In genomic region chr6:24589334-24589733, GRCh38 we compare ENCODE assay signal across 35 cellular contexts. TPM values are rescaled to one million over a fixed set of nuclear protein-coding genes. Genes with fewer than 3 reads are reported as not detected.
"Had no signal": no experiment of that assay in that cellular context is flagged by ENCODE, and none has a peak within 500 bp of the region (broad histone marks: within the 10 kb centered on the region; RNA-seq: fewer than 3 reads in every experiment).

No MANE protein-coding gene starts in this region.

- H3K4me1 ChIP-seq: ascending aorta had no signal

- FAIRE-seq: bronchial epithelial cell, frontal cortex had no signal

- H3K4me1 Mint-ChIP-seq: activated B cell treated with CpG ODN at 0.5 μM for 24 hours; activated CD8-positive, alpha-beta memory T cell treated with anti-CD3 and anti-CD28 coated beads, Interleukin-2, amount 10 ng/mL, durations not matched to agents 7 days and 5 days; activated naive CD4-positive, alpha-beta T cell treated with anti-CD3 and anti-CD28 coated beads, Interleukin-2, amount 10 ng/mL, durations not matched to agents 7 days and 5 days; activated naive CD8-positive, alpha-beta T cell treated with anti-CD3 and anti-CD28 coated beads, Interleukin-2, amount 10 ng/mL, durations not matched to agents 7 days and 5 days; central memory CD8-positive, alpha-beta T cell; T-cell had no signal

- H3K9me3 ChIP-seq: ascending aorta had no signal

- H3K27ac ChIP-seq: ascending aorta, brain microvascular endothelial cell, coronary artery, dorsolateral prefrontal cortex, WERI-Rb-1 had no signal

- DNase-seq: activated B cell treated with CpG ODN at 0.5 μM for 24 hours; activated CD4-positive, alpha-beta T cell treated with anti-CD3 and anti-CD28 coated beads for 48 hours; activated CD4-positive, alpha-beta T cell treated with anti-CD3 and anti-CD28 coated beads, Interleukin-2, amount 50 U/mL, for 1 hour; activated CD4-positive, alpha-beta T cell treated with anti-CD3 and anti-CD28 coated beads, Interleukin-2, amount 50 U/mL, for 48 hours; activated CD8-positive, alpha-beta memory T cell treated with anti-CD3 and anti-CD28 coated beads, Interleukin-2, amount 10 ng/mL, durations not matched to agents 7 days and 5 days; activated CD8-positive, alpha-beta memory T cell treated with anti-CD3 and anti-CD28 coated beads, Interleukin-2, amount 50 U/mL, for 4 hours; activated CD8-positive, alpha-beta T cell treated with anti-CD3 and anti-CD28 coated beads, Interleukin-2, amount 10 ng/mL, durations not matched to agents 7 days and 5 days; activated effector memory CD4-positive, alpha-beta T cell treated with anti-CD3 and anti-CD28 coated beads, Interleukin-2, amount 50 U/mL, for 16 hours; activated naive CD4-positive, alpha-beta T cell; activated naive CD4-positive, alpha-beta T cell treated with anti-CD3 and anti-CD28 coated beads, Interleukin-2, amount 10 ng/mL, durations not matched to agents 7 days and 5 days; activated naive CD8-positive, alpha-beta T cell treated with anti-CD3 and anti-CD28 coated beads, Interleukin-2, amount 10 ng/mL, durations not matched to agents 7 days and 5 days; activated T-cell treated with anti-CD3 and anti-CD28 coated beads, Interleukin-2, amount 50 U/mL, for 1 hour; activated T-cell treated with anti-CD3 and anti-CD28 coated beads, Interleukin-2, amount 50 U/mL, for 48 hours; brain microvascular endothelial cell; dorsolateral prefrontal cortex; effector memory CD4-positive, alpha-beta T cell; endodermal cell; foreskin fibroblast; head of caudate nucleus; T-cell; T1000; WERI-Rb-1 had no signal

- H3K9me3 Mint-ChIP-seq: activated B cell treated with CpG ODN at 0.5 μM for 24 hours; activated naive CD4-positive, alpha-beta T cell treated with anti-CD3 and anti-CD28 coated beads, Interleukin-2, amount 10 ng/mL, durations not matched to agents 7 days and 5 days; activated naive CD4-positive, alpha-beta T cell treated with anti-CD3 and anti-CD28 coated beads, Interleukin-2, amount 50 U/mL, for 72 hours; activated naive CD8-positive, alpha-beta T cell treated with anti-CD3 and anti-CD28 coated beads, Interleukin-2, amount 10 ng/mL, durations not matched to agents 7 days and 5 days; activated T-helper 1 cell treated with anti-CD3 and anti-CD28 coated beads, Interleukin-12 subunit alpha, Interleukin-12 subunit beta, Interleukin-2, Interleukin-4 antibody, amounts not matched to agents 30 ng/mL and 10 ng/mL and 1 ng/mL, durations not matched to agents 14 hours and 24 hours and 36 hours; activated T-helper 2 cell treated with anti-CD3 and anti-CD28 coated beads, Interferon-gamma antibody, Interleukin-2, Interleukin-4, amounts not matched to agents 10 μg/mL and 5 μg/mL and 100 μg/mL, durations not matched to agents 14 hours and 24 hours and 36 hours; central memory CD8-positive, alpha-beta T cell; dendritic cell treated with granulocyte-macrophage colony-stimulating factor and Interleukin-4, amounts not matched to agents 40 ng/mL and 50 ng/mL, for 4 days; endodermal cell; T-cell; T-helper 1 cell treated with Interleukin-12 subunit alpha and Interleukin-12 subunit beta and Interleukin-4 antibody, amounts not matched to agents 30 μg/mL and 1 μg/mL, for 36 hours; T-helper 2 cell treated with Interferon-gamma antibody and Interleukin-4, amounts not matched to agents 5 μg/mL and 100 μg/mL, for 36 hours had no signal

- H3K4me3 ChIP-seq: ascending aorta, coronary artery, dorsolateral prefrontal cortex had no signal

- H3K27ac Mint-ChIP-seq: activated B cell treated with CpG ODN at 0.5 μM for 24 hours; activated CD8-positive, alpha-beta memory T cell treated with anti-CD3 and anti-CD28 coated beads, Interleukin-2, amount 10 ng/mL, durations not matched to agents 7 days and 5 days; activated CD8-positive, alpha-beta T cell treated with anti-CD3 and anti-CD28 coated beads, Interleukin-2, amount 10 ng/mL, durations not matched to agents 7 days and 5 days; activated naive CD4-positive, alpha-beta T cell treated with anti-CD3 and anti-CD28 coated beads, Interleukin-2, amount 10 ng/mL, durations not matched to agents 7 days and 5 days; activated naive CD8-positive, alpha-beta T cell treated with anti-CD3 and anti-CD28 coated beads, Interleukin-2, amount 10 ng/mL, durations not matched to agents 7 days and 5 days; activated T-helper 1 cell treated with anti-CD3 and anti-CD28 coated beads, Interleukin-12 subunit alpha, Interleukin-12 subunit beta, Interleukin-2, Interleukin-4 antibody, amounts not matched to agents 30 ng/mL and 10 ng/mL and 1 ng/mL, durations not matched to agents 14 hours and 24 hours and 36 hours; activated T-helper 2 cell treated with anti-CD3 and anti-CD28 coated beads, Interferon-gamma antibody, Interleukin-2, Interleukin-4, amounts not matched to agents 10 μg/mL and 5 μg/mL and 100 μg/mL, durations not matched to agents 14 hours and 24 hours and 36 hours; dendritic cell treated with granulocyte-macrophage colony-stimulating factor and Interleukin-4, amounts not matched to agents 40 ng/mL and 50 ng/mL, for 4 days; endodermal cell; T-cell; T-helper 1 cell treated with Interleukin-12 subunit alpha and Interleukin-12 subunit beta and Interleukin-4 antibody, amounts not matched to agents 30 μg/mL and 1 μg/mL, for 36 hours; T-helper 2 cell treated with Interferon-gamma antibody and Interleukin-4, amounts not matched to agents 5 μg/mL and 100 μg/mL, for 36 hours had no signal

- ATAC-seq: activated CD4-positive, CD25-positive, alpha-beta regulatory T cell treated with anti-CD3 and anti-CD28 coated beads, Interleukin-2, amount 50 U/mL, for 24 hours; activated CD8-positive, alpha-beta memory T cell treated with anti-CD3 and anti-CD28 coated beads, Interleukin-2, amount 10 ng/mL, durations not matched to agents 7 days and 5 days; activated CD8-positive, alpha-beta T cell treated with anti-CD3 and anti-CD28 coated beads, Interleukin-2, amount 10 ng/mL, durations not matched to agents 7 days and 5 days; activated naive CD4-positive, alpha-beta T cell treated with anti-CD3 and anti-CD28 coated beads, Interleukin-2, amount 50 U/mL, for 72 hours; esophagus mucosa; T-cell had no signal

- H3K27me3 ChIP-seq: ascending aorta, brain microvascular endothelial cell, dorsolateral prefrontal cortex had no signal

- H3K4me3 Mint-ChIP-seq: activated B cell treated with CpG ODN at 0.5 μM for 24 hours; activated CD8-positive, alpha-beta memory T cell treated with anti-CD3 and anti-CD28 coated beads, Interleukin-2, amount 10 ng/mL, durations not matched to agents 7 days and 5 days; activated CD8-positive, alpha-beta T cell treated with anti-CD3 and anti-CD28 coated beads, Interleukin-2, amount 10 ng/mL, durations not matched to agents 7 days and 5 days; activated naive CD4-positive, alpha-beta T cell treated with anti-CD3 and anti-CD28 coated beads, Interleukin-2, amount 10 ng/mL, durations not matched to agents 7 days and 5 days; activated naive CD8-positive, alpha-beta T cell treated with anti-CD3 and anti-CD28 coated beads, Interleukin-2, amount 10 ng/mL, durations not matched to agents 7 days and 5 days; activated T-helper 1 cell treated with anti-CD3 and anti-CD28 coated beads, Interleukin-12 subunit alpha, Interleukin-12 subunit beta, Interleukin-2, Interleukin-4 antibody, amounts not matched to agents 30 ng/mL and 10 ng/mL and 1 ng/mL, durations not matched to agents 14 hours and 24 hours and 36 hours; central memory CD8-positive, alpha-beta T cell; dendritic cell treated with granulocyte-macrophage colony-stimulating factor and Interleukin-4, amounts not matched to agents 40 ng/mL and 50 ng/mL, for 4 days; endodermal cell; T-cell; T-helper 1 cell treated with Interleukin-12 subunit alpha and Interleukin-12 subunit beta and Interleukin-4 antibody, amounts not matched to agents 30 μg/mL and 1 μg/mL, for 36 hours; T-helper 2 cell treated with Interferon-gamma antibody and Interleukin-4, amounts not matched to agents 5 μg/mL and 100 μg/mL, for 36 hours had no signal

- H3K36me3 ChIP-seq: ascending aorta, brain microvascular endothelial cell, WERI-Rb-1 had no signal

- H3K36me3 Mint-ChIP-seq: activated CD8-positive, alpha-beta memory T cell treated with anti-CD3 and anti-CD28 coated beads, Interleukin-2, amount 10 ng/mL, durations not matched to agents 7 days and 5 days; activated naive CD4-positive, alpha-beta T cell treated with anti-CD3 and anti-CD28 coated beads, Interleukin-2, amount 10 ng/mL, durations not matched to agents 7 days and 5 days; activated naive CD4-positive, alpha-beta T cell treated with anti-CD3 and anti-CD28 coated beads, Interleukin-2, amount 50 U/mL, for 72 hours; activated naive CD8-positive, alpha-beta T cell treated with anti-CD3 and anti-CD28 coated beads, Interleukin-2, amount 10 ng/mL, durations not matched to agents 7 days and 5 days; T-cell had no signal

RNA-seq across cellular contexts. Expression of gene KIAA0319, which starts 56.7 kb away (rescaled TPM):
- total RNA-seq: activated T-helper 1 cell treated with anti-CD3 and anti-CD28 coated beads, Interleukin-12 subunit alpha, Interleukin-12 subunit beta, Interleukin-2, Interleukin-4 antibody, amounts not matched to agents 30 ng/mL and 10 ng/mL and 1 ng/mL, durations not matched to agents 14 hours and 24 hours and 36 hours; activated T-helper 2 cell treated with anti-CD3 and anti-CD28 coated beads, Interferon-gamma antibody, Interleukin-2, Interleukin-4, amounts not matched to agents 10 μg/mL and 5 μg/mL and 100 μg/mL, durations not matched to agents 14 hours and 24 hours and 36 hours; ascending aorta; esophagus mucosa had no signal
